15 cellular contexts compared by ENCODE assay signal in the genomic region with DNA sequence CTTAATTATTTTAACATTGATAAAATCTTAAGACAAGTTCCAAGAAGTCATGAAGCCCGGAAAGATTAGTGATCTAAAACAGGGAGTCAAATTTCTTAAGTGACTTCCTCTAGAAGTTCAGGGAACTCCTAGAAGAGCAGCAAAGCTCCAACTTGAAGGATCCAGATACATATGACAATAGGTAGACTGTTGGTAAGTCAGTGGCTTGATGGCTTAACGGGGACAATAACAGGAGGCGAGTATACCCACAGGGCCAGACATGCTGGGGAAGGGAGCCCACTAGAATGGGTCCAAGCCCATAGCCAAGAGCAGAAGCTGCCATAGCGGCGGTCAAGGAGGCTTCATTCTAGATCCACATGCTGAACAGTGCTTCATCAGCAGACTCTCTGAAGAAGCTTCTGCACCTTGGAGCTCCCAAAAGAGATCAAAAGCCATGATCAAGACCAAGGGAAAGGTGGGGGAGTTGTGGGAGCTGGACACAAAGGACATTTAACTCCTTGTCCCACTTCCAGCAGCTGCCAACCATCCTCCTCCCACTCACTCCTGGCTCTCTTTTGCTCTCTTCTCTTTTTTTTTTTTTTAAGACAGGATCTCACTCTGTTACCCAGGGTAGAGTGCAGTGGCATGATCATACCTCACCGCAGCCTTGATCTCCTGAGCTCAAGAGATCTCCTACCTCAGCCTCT.
"Had no signal": no experiment of that assay in that cellular context is flagged by ENCODE, and none has a peak within 500 bp of the region (broad histone marks: within the 10 kb centered on the region; RNA-seq: fewer than 3 reads in every experiment).

No MANE protein-coding gene starts in this region.

- H3K9me3 ChIP-seq: ascending aorta, pancreas, stomach, testis had no signal

- H3K4me1 ChIP-seq: testis had no signal

- H3K4me3 ChIP-seq: ascending aorta, dorsolateral prefrontal cortex, lung, SK-N-MC, stomach, testis had no signal

- H3K9me3 Mint-ChIP-seq: endodermal cell, WTC11 had no signal

- ATAC-seq: WTC11 had no signal

- H3K27ac ChIP-seq: ascending aorta, dorsolateral prefrontal cortex, SK-N-MC, stomach, testis had no signal

- H3K36me3 Mint-ChIP-seq: activated naive CD4-positive, alpha-beta T cell treated with anti-CD3 and anti-CD28 coated beads, Interleukin-2, amount 50 U/mL, for 72 hours; WTC11 had no signal

- DNase-seq: activated CD4-positive, alpha-beta T cell treated with anti-CD3 and anti-CD28 coated beads for 4 hours; activated effector memory CD4-positive, alpha-beta T cell treated with Interleukin-2 at 50 U/mL for 16 hours; dorsolateral prefrontal cortex; endodermal cell; left colon; midbrain; pancreas; stimulated activated CD4-positive, alpha-beta T cell treated with anti-CD3 and anti-CD28 coated beads, Interleukin-1b, Interleukin-23, amount 100 ng/mL, for 48 hours; stomach had no signal

- H3K36me3 ChIP-seq: ascending aorta, pancreas, stomach had no signal

- H3K4me3 Mint-ChIP-seq: endodermal cell, WTC11 had no signal

- H3K27me3 ChIP-seq: ascending aorta, pancreas, stomach, testis had no signal

- H3K27ac Mint-ChIP-seq: endodermal cell, WTC11 had no signal
